In the genomic region with DNA sequence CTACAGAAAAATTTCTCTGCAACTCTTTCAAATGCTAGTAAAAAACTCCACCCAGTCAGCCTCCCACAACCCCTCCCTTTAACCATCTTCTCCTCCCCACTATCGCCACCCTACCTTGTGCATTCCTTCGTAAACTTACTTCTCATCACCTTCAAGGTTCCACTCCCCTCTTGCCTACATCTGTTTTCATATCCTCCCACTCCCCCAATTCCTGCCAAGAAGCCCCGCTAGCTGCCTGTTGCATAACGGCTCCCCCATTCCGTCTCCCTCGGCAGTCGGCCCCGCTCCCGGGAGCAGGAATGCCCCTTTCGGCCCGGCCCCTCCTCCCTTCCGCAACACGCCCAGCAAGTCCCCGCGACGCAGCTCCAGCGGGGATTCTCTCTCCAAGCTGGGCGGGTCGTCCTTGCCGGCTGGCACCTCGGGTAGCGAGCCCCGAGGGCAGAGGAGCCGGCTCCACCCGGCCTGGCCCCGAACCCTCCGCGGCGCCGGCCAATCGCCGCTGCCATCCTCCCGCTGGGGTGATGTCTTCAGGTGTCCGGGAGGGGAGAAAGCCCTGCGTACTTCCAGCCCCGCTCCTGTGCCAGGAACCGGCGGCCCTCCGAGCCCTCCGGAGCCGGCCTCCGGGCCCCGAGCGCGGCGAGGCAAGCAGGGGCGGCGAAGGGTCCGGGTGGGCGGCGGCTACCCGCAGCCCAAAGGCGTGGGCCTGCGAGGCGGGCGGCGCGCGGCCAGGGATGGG, we compare ENCODE assay signal across 1 cellular context.
TF ChIP-seq lines count a peak whose summit lies in the region.

No MANE protein-coding gene starts in this region.

TF ChIP-seq in WTC11, 78 proteins besides CTCF, POLR2A, EP300 and RAD21 (continued from another document):
- TF ChIP-seq, protein P1, sequence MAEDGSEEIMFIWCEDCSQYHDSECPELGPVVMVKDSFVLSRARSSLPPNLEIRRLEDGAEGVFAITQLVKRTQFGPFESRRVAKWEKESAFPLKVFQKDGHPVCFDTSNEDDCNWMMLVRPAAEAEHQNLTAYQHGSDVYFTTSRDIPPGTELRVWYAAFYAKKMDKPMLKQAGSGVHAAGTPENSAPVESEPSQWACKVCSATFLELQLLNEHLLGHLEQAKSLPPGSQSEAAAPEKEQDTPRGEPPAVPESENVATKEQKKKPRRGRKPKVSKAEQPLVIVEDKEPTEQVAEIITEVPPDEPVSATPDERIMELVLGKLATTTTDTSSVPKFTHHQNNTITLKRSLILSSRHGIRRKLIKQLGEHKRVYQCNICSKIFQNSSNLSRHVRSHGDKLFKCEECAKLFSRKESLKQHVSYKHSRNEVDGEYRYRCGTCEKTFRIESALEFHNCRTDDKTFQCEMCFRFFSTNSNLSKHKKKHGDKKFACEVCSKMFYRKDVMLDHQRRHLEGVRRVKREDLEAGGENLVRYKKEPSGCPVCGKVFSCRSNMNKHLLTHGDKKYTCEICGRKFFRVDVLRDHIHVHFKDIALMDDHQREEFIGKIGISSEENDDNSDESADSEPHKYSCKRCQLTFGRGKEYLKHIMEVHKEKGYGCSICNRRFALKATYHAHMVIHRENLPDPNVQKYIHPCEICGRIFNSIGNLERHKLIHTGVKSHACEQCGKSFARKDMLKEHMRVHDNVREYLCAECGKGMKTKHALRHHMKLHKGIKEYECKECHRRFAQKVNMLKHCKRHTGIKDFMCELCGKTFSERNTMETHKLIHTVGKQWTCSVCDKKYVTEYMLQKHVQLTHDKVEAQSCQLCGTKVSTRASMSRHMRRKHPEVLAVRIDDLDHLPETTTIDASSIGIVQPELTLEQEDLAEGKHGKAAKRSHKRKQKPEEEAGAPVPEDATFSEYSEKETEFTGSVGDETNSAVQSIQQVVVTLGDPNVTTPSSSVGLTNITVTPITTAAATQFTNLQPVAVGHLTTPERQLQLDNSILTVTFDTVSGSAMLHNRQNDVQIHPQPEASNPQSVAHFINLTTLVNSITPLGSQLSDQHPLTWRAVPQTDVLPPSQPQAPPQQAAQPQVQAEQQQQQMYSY (CRISPR knock-in tag; IDR thresholded peaks at IDR 0.05): no peak
- TF ChIP-seq ESRRA (CRISPR knock-in tag; IDR thresholded peaks at IDR 0.05; ENCODE audit: borderline replicate concordance): no peak
- no peak for TF ChIP-seq E2F1 (CRISPR knock-in tag; IDR thresholded peaks at IDR 0.05)
- 0 out of 2 replicates have a peak, but pooled peaks have one; percentile 20 for TF ChIP-seq ETV6 (CRISPR knock-in tag; IDR thresholded peaks at IDR 0.05)
- TF ChIP-seq, protein P2, sequence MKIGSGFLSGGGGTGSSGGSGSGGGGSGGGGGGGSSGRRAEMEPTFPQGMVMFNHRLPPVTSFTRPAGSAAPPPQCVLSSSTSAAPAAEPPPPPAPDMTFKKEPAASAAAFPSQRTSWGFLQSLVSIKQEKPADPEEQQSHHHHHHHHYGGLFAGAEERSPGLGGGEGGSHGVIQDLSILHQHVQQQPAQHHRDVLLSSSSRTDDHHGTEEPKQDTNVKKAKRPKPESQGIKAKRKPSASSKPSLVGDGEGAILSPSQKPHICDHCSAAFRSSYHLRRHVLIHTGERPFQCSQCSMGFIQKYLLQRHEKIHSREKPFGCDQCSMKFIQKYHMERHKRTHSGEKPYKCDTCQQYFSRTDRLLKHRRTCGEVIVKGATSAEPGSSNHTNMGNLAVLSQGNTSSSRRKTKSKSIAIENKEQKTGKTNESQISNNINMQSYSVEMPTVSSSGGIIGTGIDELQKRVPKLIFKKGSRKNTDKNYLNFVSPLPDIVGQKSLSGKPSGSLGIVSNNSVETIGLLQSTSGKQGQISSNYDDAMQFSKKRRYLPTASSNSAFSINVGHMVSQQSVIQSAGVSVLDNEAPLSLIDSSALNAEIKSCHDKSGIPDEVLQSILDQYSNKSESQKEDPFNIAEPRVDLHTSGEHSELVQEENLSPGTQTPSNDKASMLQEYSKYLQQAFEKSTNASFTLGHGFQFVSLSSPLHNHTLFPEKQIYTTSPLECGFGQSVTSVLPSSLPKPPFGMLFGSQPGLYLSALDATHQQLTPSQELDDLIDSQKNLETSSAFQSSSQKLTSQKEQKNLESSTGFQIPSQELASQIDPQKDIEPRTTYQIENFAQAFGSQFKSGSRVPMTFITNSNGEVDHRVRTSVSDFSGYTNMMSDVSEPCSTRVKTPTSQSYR (CRISPR knock-in tag; IDR thresholded peaks at IDR 0.05): 0 out of 2 replicates have a peak, but pooled peaks have one; percentile 25
- TF ChIP-seq TP53 (CRISPR knock-in tag; IDR thresholded peaks at IDR 0.05): 0 out of 2 replicates have a peak, but pooled peaks have one; percentile 65
- no peak for TF ChIP-seq MYBL2 (CRISPR knock-in tag; IDR thresholded peaks at IDR 0.05)
- TF ChIP-seq, protein P3, sequence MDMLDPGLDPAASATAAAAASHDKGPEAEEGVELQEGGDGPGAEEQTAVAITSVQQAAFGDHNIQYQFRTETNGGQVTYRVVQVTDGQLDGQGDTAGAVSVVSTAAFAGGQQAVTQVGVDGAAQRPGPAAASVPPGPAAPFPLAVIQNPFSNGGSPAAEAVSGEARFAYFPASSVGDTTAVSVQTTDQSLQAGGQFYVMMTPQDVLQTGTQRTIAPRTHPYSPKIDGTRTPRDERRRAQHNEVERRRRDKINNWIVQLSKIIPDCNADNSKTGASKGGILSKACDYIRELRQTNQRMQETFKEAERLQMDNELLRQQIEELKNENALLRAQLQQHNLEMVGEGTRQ (CRISPR knock-in tag; IDR thresholded peaks at IDR 0.05): 0 out of 2 replicates have a peak, but pooled peaks have one; percentile 7
- TF ChIP-seq, protein P4, sequence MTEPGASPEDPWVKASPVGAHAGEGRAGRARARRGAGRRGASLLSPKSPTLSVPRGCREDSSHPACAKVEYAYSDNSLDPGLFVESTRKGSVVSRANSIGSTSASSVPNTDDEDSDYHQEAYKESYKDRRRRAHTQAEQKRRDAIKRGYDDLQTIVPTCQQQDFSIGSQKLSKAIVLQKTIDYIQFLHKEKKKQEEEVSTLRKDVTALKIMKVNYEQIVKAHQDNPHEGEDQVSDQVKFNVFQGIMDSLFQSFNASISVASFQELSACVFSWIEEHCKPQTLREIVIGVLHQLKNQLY (CRISPR knock-in tag; IDR thresholded peaks at IDR 0.05): no peak
- no peak for TF ChIP-seq GTF2I (CRISPR knock-in tag; conservative IDR thresholded peaks at IDR 0.05)
